Comparison of ENCODE assay signal across 1 cellular context in the genomic region with DNA sequence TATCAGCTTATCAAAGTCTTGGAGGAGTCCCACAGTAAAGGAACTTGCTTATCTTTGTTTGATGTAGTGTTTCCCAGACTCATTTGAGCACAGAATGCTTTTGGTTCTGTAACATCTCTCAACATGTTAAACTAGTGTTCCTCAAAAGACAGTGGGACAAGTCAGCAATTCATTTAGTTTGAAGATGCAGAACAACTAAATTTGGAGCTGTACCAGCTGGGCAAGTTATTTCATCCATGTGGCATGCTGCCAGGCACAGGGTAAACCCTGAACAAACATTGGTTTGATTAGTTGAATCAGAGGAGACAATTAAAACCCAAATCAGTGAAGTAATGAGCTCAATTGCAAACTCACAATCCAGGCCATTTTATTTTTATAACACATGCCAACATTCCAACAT.
TF ChIP-seq lines count a peak whose summit lies in the region.

No MANE protein-coding gene starts in this region.

TF ChIP-seq in HepG2, 621 proteins besides CTCF, POLR2A, EP300 and RAD21 (continued from another document):
- TF ChIP-seq ELF1 (CRISPR knock-in tag; IDR thresholded peaks at IDR 0.05), result no peak
